15 cellular contexts compared by ENCODE assay signal in genomic region chr1:201586806-201587205, GRCh38. TPM values are rescaled to one million over a fixed set of nuclear protein-coding genes. Genes with fewer than 3 reads are reported as not detected.
DNase-seq lines count a peak whose midpoint lies in the region; ATAC-seq, FAIRE-seq and TF ChIP-seq lines count a peak whose summit lies in the region.
"Had no signal": no experiment of that assay in that cellular context is flagged by ENCODE, and none has a peak within 500 bp of the region (broad histone marks: within the 10 kb centered on the region; RNA-seq: fewer than 3 reads in every experiment).

No MANE protein-coding gene starts in this region.

- TF ChIP-seq CTCF in sigmoid colon (IDR thresholded peaks at IDR 0.05) (no peak), foreskin fibroblast (IDR thresholded peaks at IDR 0.05; ENCODE audit: low read depth, low read length) (no peak)

- intact Hi-C loops in sigmoid colon (cut with DNase I), result no loop called here

- no peak overlapping the region for H2BK5ac ChIP-seq in trophoblast cell (ENCODE audit: low read depth, low read length, poor library complexity)

- TF ChIP-seq POLR2A in sigmoid colon (IDR thresholded peaks at IDR 0.05) (no peak), H54 (IDR thresholded peaks at IDR 0.05; ENCODE audit: low read depth, low read length) (no peak)

- peak; percentile 8 for DNase-seq in activated effector memory CD4-positive, alpha-beta T cell treated with anti-CD3 and anti-CD28 coated beads, Interleukin-2, amount 50 U/mL, for 16 hours
- no peak for DNase-seq in activated effector memory CD4-positive, alpha-beta T cell treated with Interleukin-2 at 50 U/mL for 16 hours
- DNase-seq in adipocyte (ENCODE audit: low read depth), result no peak
- DNase-seq in sigmoid colon, result peak; percentile 8
- no peak for DNase-seq in foreskin fibroblast
- no peak for DNase-seq in trophoblast cell
- no peak for DNase-seq in H54 (ENCODE audit: insufficient read length, low spot score)
- DNase-seq: 8988T; Caco-2; CD8-positive, alpha-beta memory T cell; DND-41; GDM1; H7; IMR-90 had no signal

- H3K9ac ChIP-seq in adipocyte (ENCODE audit: low read length) (peak overlapping the region; percentile 39), trophoblast cell (ENCODE audit: low read length) (no peak overlapping the region)

- no peak overlapping the region for H4K91ac ChIP-seq in trophoblast cell (ENCODE audit: low read depth, low read length)

- no peak for ATAC-seq in GM18868 (IDR thresholded peaks at IDR 0.05; ENCODE audit: unreplicated experiment)

- no peak overlapping the region for H3K18ac ChIP-seq in trophoblast cell (ENCODE audit: low read length)

- no peak overlapping the region for H2AFZ ChIP-seq in trophoblast cell (ENCODE audit: insufficient read depth, low read length, poor library complexity)

- peaks cover 25% of the 10 kb centered on the region for H3K36me3 ChIP-seq in adipocyte (ENCODE audit: control insufficient read depth, insufficient read depth, low read length, severe bottlenecking)
- H3K36me3 ChIP-seq in sigmoid colon, result peaks cover 0 to 20% (median 8%) of the 10 kb centered on the region in 4 donors
- peaks cover 15 to 19% of the 10 kb centered on the region in 2 experiments for H3K36me3 ChIP-seq in trophoblast cell (ENCODE audit: control insufficient read depth in 1 of 2, insufficient read depth in 2 of 2, low read length in 2 of 2)

- no peaks in the 10 kb centered on the region for H3K27me3 ChIP-seq in adipocyte (replicated peaks; ENCODE audit: control insufficient read depth, insufficient read depth, low read length)
- no peaks in the 10 kb centered on the region for H3K27me3 ChIP-seq in sigmoid colon
- H3K27me3 ChIP-seq in trophoblast cell (ENCODE audit: insufficient read depth, low read length), result no peaks in the 10 kb centered on the region

- H2BK12ac ChIP-seq in trophoblast cell (ENCODE audit: low read length), result no peak overlapping the region

- H3K4me1 ChIP-seq in adipocyte (ENCODE audit: control insufficient read depth, insufficient read depth, low read length) (peaks cover 47% of the 10 kb centered on the region), sigmoid colon (peaks cover 0 to 45% (median 37%) of the 10 kb centered on the region in 4 donors), trophoblast cell (ENCODE audit: control insufficient read depth in 1 of 2, insufficient read depth in 2 of 2, low read length in 2 of 2) (peaks cover 0 to 4% of the 10 kb centered on the region in 2 experiments)
- H3K4me1 ChIP-seq: Caco-2 had no signal

- H2BK120ac ChIP-seq in trophoblast cell (ENCODE audit: insufficient read depth, low read length, poor library complexity), result no peak overlapping the region

- peaks cover 2% of the 10 kb centered on the region for H3K79me2 ChIP-seq in trophoblast cell (ENCODE audit: control insufficient read depth, insufficient read depth, low read length, poor library complexity)

- no peak overlapping the region for H2AK5ac ChIP-seq in trophoblast cell (ENCODE audit: low read length)

- H3K4me3 ChIP-seq in adipocyte (ENCODE audit: low read length), result no peak overlapping the region
- H3K4me3 ChIP-seq in sigmoid colon, result no peak overlapping the region
- no peak overlapping the region for H3K4me3 ChIP-seq in foreskin fibroblast (ENCODE audit: low read depth in 1 of 2, low read length in 2 of 2)
- H3K4me3 ChIP-seq in trophoblast cell (ENCODE audit: low read depth, low read length), result no peak overlapping the region

- H3K23ac ChIP-seq in trophoblast cell (ENCODE audit: low read length), result no peak overlapping the region

- no peak overlapping the region for H4K12ac ChIP-seq in trophoblast cell (ENCODE audit: low read depth, low read length)

- WGBS in sigmoid colon, 2 donors, result 82 to 88% methylated on average over 5 of the region's 5 CpGs
- WGBS in trophoblast cell (ENCODE audit: extremely low coverage, insufficient coverage, insufficient read length), result no CpG with 5 or more reads among the region's 5 CpGs

- H3K9me3 ChIP-seq in adipocyte (ENCODE audit: control insufficient read depth, low read length), result no peaks in the 10 kb centered on the region
- H3K9me3 ChIP-seq in sigmoid colon, result no peaks in the 10 kb centered on the region
- no peaks in the 10 kb centered on the region for H3K9me3 ChIP-seq in trophoblast cell (ENCODE audit: insufficient read depth, low read depth, low read length)
- H3K9me3 ChIP-seq: Caco-2 had no signal

- H3K27ac ChIP-seq in sigmoid colon (no peak overlapping the region), trophoblast cell (ENCODE audit: low read depth, low read length) (no peak overlapping the region)

- no peak overlapping the region for H3K4ac ChIP-seq in trophoblast cell (ENCODE audit: low read depth, low read length)

- H3K4me2 ChIP-seq in trophoblast cell (ENCODE audit: low read length), result no peak overlapping the region

- TF ChIP-seq EP300 in sigmoid colon (IDR thresholded peaks at IDR 0.05), result no peak

- no peaks in the 10 kb centered on the region for H3K79me1 ChIP-seq in trophoblast cell (ENCODE audit: low read length)

- H3K14ac ChIP-seq in trophoblast cell (ENCODE audit: low read length), result no peak overlapping the region

- no peak overlapping the region for H4K8ac ChIP-seq in trophoblast cell (ENCODE audit: low read depth, low read length)

- FAIRE-seq in H54 (lab: Jason Lieb, UNC), result no peak

RNA-seq across cellular contexts. Expression of gene NAV1, which starts 47.9 kb away (rescaled TPM):
- 10 to 100 TPM; 17.1 to 44.9 (median 20.9) TPM for total RNA-seq in sigmoid colon
- polyA plus RNA-seq in sigmoid colon, result 1 to 10 TPM; 1.8 to 8.2 (median 3.0) TPM
- polyA plus RNA-seq in trophoblast cell (2013), result 38.9 and 40.5 TPM in 2 replicates

Comparison
In these comparisons a context has a peak if more than half of its experiments do, and no peak if none do; other contexts are left out.
1. DNase-seq: peak in activated effector memory CD4-positive, alpha-beta T cell treated with anti-CD3 and anti-CD28 coated beads, Interleukin-2, amount 50 U/mL, for 16 hours (single experiment) and sigmoid colon (single experiment); none in activated effector memory CD4-positive, alpha-beta T cell treated with Interleukin-2 at 50 U/mL for 16 hours (single experiment), adipocyte (single experiment), foreskin fibroblast (0 of 2), trophoblast cell (0 of 2) and H54 (single experiment).